11 cellular contexts compared by ENCODE assay signal in genomic region chr10:22704348-22705341, GRCh38. TPM values are rescaled to one million over a fixed set of nuclear protein-coding genes. Genes with fewer than 3 reads are reported as not detected.
DNase-seq lines count a peak whose midpoint lies in the region; ATAC-seq and TF ChIP-seq lines count a peak whose summit lies in the region.
"Had no signal": no experiment of that assay in that cellular context is flagged by ENCODE, and none has a peak within 500 bp of the region (broad histone marks: within the 10 kb centered on the region; RNA-seq: fewer than 3 reads in every experiment).

No MANE protein-coding gene starts in this region.

- H3K27ac ChIP-seq in effector memory CD4-positive, alpha-beta T cell (ENCODE audit: insufficient read depth, low read length, poor library complexity, severe bottlenecking): peak overlapping the region; percentile 12

- CTCF ChIA-PET in MCF 10A (lab: Yijun Ruan, JAX): interaction anchor here (0.6 to 0.7 kb wide), 5 partner anchors 9 to 1028 kb away, joined by 3 to 6 read pairs (median 4); no protein-coding TSS in a partner anchor

- intact Hi-C loops in MCF 10A (cut with micrococcal nuclease): no loop called here

- POLR2A ChIA-PET in MCF 10A (lab: Yijun Ruan, JAX): interaction anchor here (1.2 kb wide), 1 partner anchor 13 kb away, joined by 3 read pairs; no protein-coding TSS in a partner anchor

- no peaks in the 10 kb centered on the region for H3K9me3 Mint-ChIP-seq in MCF 10A (ENCODE audit: unreplicated experiment)

- H3K27me3 Mint-ChIP-seq in MCF 10A (ENCODE audit: insufficient read depth, unreplicated experiment): no peaks in the 10 kb centered on the region

- peaks cover 52% of the 10 kb centered on the region for H3K4me1 ChIP-seq in effector memory CD4-positive, alpha-beta T cell (ENCODE audit: control insufficient read depth, insufficient read depth, low read length, poor library complexity, severe bottlenecking)
- H3K4me1 ChIP-seq in BE2C: no peaks in the 10 kb centered on the region

- no TSS peak for BruUV-seq in MCF 10A (replicated peaks; lab: Mats Ljungman, UMichigan)

- no peaks in the 10 kb centered on the region for H3K9me3 ChIP-seq in effector memory CD4-positive, alpha-beta T cell (ENCODE audit: control insufficient read depth, low read length)
- no peaks in the 10 kb centered on the region for H3K9me3 ChIP-seq in BE2C
- H3K9me3 ChIP-seq: adrenal gland had no signal

- no peaks in the 10 kb centered on the region for H3K27me3 ChIP-seq in effector memory CD4-positive, alpha-beta T cell (replicated peaks; ENCODE audit: control insufficient read depth, insufficient read depth, low read length, poor library complexity, severe bottlenecking)
- no peaks in the 10 kb centered on the region for H3K27me3 ChIP-seq in BE2C
- H3K27me3 ChIP-seq: adrenal gland had no signal

- H3K36me3 Mint-ChIP-seq in MCF 10A (ENCODE audit: insufficient read depth, unreplicated experiment): no peaks in the 10 kb centered on the region

- H3K4me3 ChIP-seq in GM12875 (ENCODE audit: low read depth, low read length) (peak overlapping the region; percentile 17), BE2C (ENCODE audit: low read depth, low read length) (no peak overlapping the region)
- H3K4me3 ChIP-seq in effector memory CD4-positive, alpha-beta T cell (ENCODE audit: insufficient read depth, low read depth, low read length, poor library complexity, severe bottlenecking): no peak overlapping the region
- H3K4me3 ChIP-seq: adrenal gland had no signal

- no peaks in the 10 kb centered on the region for H3K36me3 ChIP-seq in effector memory CD4-positive, alpha-beta T cell (ENCODE audit: control insufficient read depth, insufficient read depth, low read length)
- no peaks in the 10 kb centered on the region for H3K36me3 ChIP-seq in BE2C
- H3K36me3 ChIP-seq: adrenal gland had no signal

- H3K4me1 Mint-ChIP-seq in MCF 10A (ENCODE audit: insufficient read depth, unreplicated experiment): no peaks in the 10 kb centered on the region

- TF ChIP-seq CTCF in GM12875 (IDR thresholded peaks at IDR 0.05; ENCODE audit: borderline replicate concordance, insufficient read depth, low read depth, low read length) (no peak), MCF 10A (IDR thresholded peaks at IDR 0.05; ENCODE audit: unreplicated experiment) (no peak), BE2C (IDR thresholded peaks at IDR 0.05; ENCODE audit: low read depth, low read length) (no peak)

- H3K4me3 Mint-ChIP-seq in MCF 10A (ENCODE audit: unreplicated experiment): no peak overlapping the region

- ATAC-seq in GM19455 (IDR thresholded peaks at IDR 0.05; ENCODE audit: unreplicated experiment): peak; percentile 47
- peak; percentile 40 for ATAC-seq in HG03378 (IDR thresholded peaks at IDR 0.05; ENCODE audit: unreplicated experiment)

- no peak overlapping the region for H3K27ac Mint-ChIP-seq in MCF 10A (ENCODE audit: low read depth, unreplicated experiment)

- DNase-seq in effector memory CD4-positive, alpha-beta T cell: no peak
- DNase-seq in MCF 10A (ENCODE audit: unreplicated experiment): no peak
- no peak for DNase-seq in DMS53 (lab: John Stamatoyannopoulos, UW)
- no peak for DNase-seq in HT-29 (ENCODE audit: low spot score)
- DNase-seq in BE2C: no peak
- DNase-seq: adrenal gland; NCI-H1436; stimulated activated CD4-positive, alpha-beta T cell treated with anti-CD3 and anti-CD28 coated beads, Interleukin-2, amount 100 ng/mL, for 48 hours had no signal

RNA-seq across cellular contexts. Expression of gene PIP4K2A, which starts 9.7 kb away (rescaled TPM):
- total RNA-seq in MCF 10A (2022): 24.2 and 27.5 TPM in 2 replicates
- 5.0 and 9.7 TPM in 2 replicates for total RNA-seq in HT-29 (2014; rRNA removed; shearing (Covaris generic))
- polyA plus RNA-seq in BE2C (2012; ENCODE audit: insufficient read depth, insufficient read length, low read depth): 21.6 TPM
